Comparison of ENCODE assay signal across 8 cellular contexts in genomic region chr18:34866739-34867138, GRCh38.
A peak's percentile ranks its signal among the peaks of the same experiment; 100 is the strongest.
DNase-seq lines count a peak whose midpoint lies in the region; ATAC-seq and TF ChIP-seq lines count a peak whose summit lies in the region.

No MANE protein-coding gene starts in this region.

- CTCF ChIA-PET in activated CD4-positive, alpha-beta T cell treated with anti-CD3 and anti-CD28 coated beads, Interleukin-2, amount 10 ng/mL, durations not matched to agents 7 days and 5 days (lab: Charles Lee), result interaction anchor here (0.6 to 1.6 kb wide), 4 partner anchors 29 to 290 kb away, joined by 3 to 6 read pairs (median 4); no protein-coding TSS in a partner anchor

- H3K36me3 Mint-ChIP-seq in activated CD4-positive, alpha-beta T cell treated with anti-CD3 and anti-CD28 coated beads, Interleukin-2, amount 10 ng/mL, durations not matched to agents 7 days and 5 days (ENCODE audit: low read depth), result peaks cover 8% of the 10 kb centered on the region
- H3K36me3 Mint-ChIP-seq in endodermal cell (ENCODE audit: low read depth), result peaks cover 11% of the 10 kb centered on the region

- peaks cover 1% of the 10 kb centered on the region for H3K27me3 Mint-ChIP-seq in activated CD4-positive, alpha-beta T cell treated with anti-CD3 and anti-CD28 coated beads, Interleukin-2, amount 10 ng/mL, durations not matched to agents 7 days and 5 days
- H3K27me3 Mint-ChIP-seq in endodermal cell (ENCODE audit: insufficient read depth), result no peaks in the 10 kb centered on the region

- no peak overlapping the region for H3K4me3 ChIP-seq in endodermal cell (ENCODE audit: low read length)
- no peak overlapping the region for H3K4me3 ChIP-seq in retinal pigment epithelial cell (ENCODE audit: low read length)

- POLR2A ChIA-PET in activated CD4-positive, alpha-beta T cell treated with anti-CD3 and anti-CD28 coated beads, Interleukin-2, amount 10 ng/mL, durations not matched to agents 7 days and 5 days (lab: Charles Lee), result no interaction called here

- no peak overlapping the region for H3K9ac ChIP-seq in endodermal cell (ENCODE audit: extremely low read depth, low read length, poor library complexity, severe bottlenecking)

- no peak for ATAC-seq in activated CD4-positive, CD25-positive, alpha-beta regulatory T cell treated with anti-CD3 and anti-CD28 coated beads, Interleukin-2, amount 50 U/mL, for 24 hours
- ATAC-seq in GM18520 (IDR thresholded peaks at IDR 0.05; ENCODE audit: unreplicated experiment), result no peak

- no peaks in the 10 kb centered on the region for H3K36me3 ChIP-seq in endodermal cell (ENCODE audit: control insufficient read depth, insufficient read depth, low read length)

- DNase-seq in activated CD4-positive, alpha-beta T cell treated with anti-CD3 and anti-CD28 coated beads, Interleukin-2, amount 10 ng/mL, durations not matched to agents 7 days and 5 days, result no peak
- no peak for DNase-seq in activated CD4-positive, alpha-beta T cell treated with anti-CD3 and anti-CD28 coated beads for 4 hours
- DNase-seq in NCI-H69 (lab: John Stamatoyannopoulos, UW) (peak; percentile 29), endodermal cell (no peak), retinal pigment epithelial cell (ENCODE audit: low read depth) (no peak), islet precursor cell (no peak)

- H3K9me3 Mint-ChIP-seq in activated CD4-positive, alpha-beta T cell treated with anti-CD3 and anti-CD28 coated beads, Interleukin-2, amount 10 ng/mL, durations not matched to agents 7 days and 5 days, result peaks cover 5% of the 10 kb centered on the region
- no peaks in the 10 kb centered on the region for H3K9me3 Mint-ChIP-seq in endodermal cell

- TF ChIP-seq CTCF in endodermal cell (conservative IDR thresholded peaks at IDR 0.05) (peak; percentile 81), retinal pigment epithelial cell (conservative IDR thresholded peaks at IDR 0.05; ENCODE audit: low read depth, low read length) (peak; percentile 72)

- WGBS in endodermal cell (ENCODE audit: insufficient coverage in 1 of 2, insufficient read length in 1 of 2), 2 experiments, result 67% methylated on average over 1 to 4 of the region's 4 CpGs

- no peaks in the 10 kb centered on the region for H3K9me3 ChIP-seq in endodermal cell (ENCODE audit: control insufficient read depth, low read length)

- no peak overlapping the region for H3K4me3 Mint-ChIP-seq in activated CD4-positive, alpha-beta T cell treated with anti-CD3 and anti-CD28 coated beads, Interleukin-2, amount 10 ng/mL, durations not matched to agents 7 days and 5 days
- H3K4me3 Mint-ChIP-seq in endodermal cell, result no peak overlapping the region

- no peaks in the 10 kb centered on the region for H3K27me3 ChIP-seq in endodermal cell (ENCODE audit: control insufficient read depth, insufficient read depth, low read length, poor library complexity, severe bottlenecking)

- H3K4me1 Mint-ChIP-seq in activated CD4-positive, alpha-beta T cell treated with anti-CD3 and anti-CD28 coated beads, Interleukin-2, amount 10 ng/mL, durations not matched to agents 7 days and 5 days, result peaks cover 35% of the 10 kb centered on the region
- H3K4me1 Mint-ChIP-seq in endodermal cell, result peaks cover 4% of the 10 kb centered on the region

- peak overlapping the region; percentile 65 for H3K27ac Mint-ChIP-seq in activated CD4-positive, alpha-beta T cell treated with anti-CD3 and anti-CD28 coated beads, Interleukin-2, amount 10 ng/mL, durations not matched to agents 7 days and 5 days
- no peak overlapping the region for H3K27ac Mint-ChIP-seq in endodermal cell

- H3K4me1 ChIP-seq in endodermal cell (ENCODE audit: control insufficient read depth, insufficient read depth, low read length), result peaks cover 4% of the 10 kb centered on the region

- no peak overlapping the region for H3K27ac ChIP-seq in endodermal cell (ENCODE audit: low read depth, low read length)
